8 cellular contexts compared by ENCODE assay signal in the genomic region with DNA sequence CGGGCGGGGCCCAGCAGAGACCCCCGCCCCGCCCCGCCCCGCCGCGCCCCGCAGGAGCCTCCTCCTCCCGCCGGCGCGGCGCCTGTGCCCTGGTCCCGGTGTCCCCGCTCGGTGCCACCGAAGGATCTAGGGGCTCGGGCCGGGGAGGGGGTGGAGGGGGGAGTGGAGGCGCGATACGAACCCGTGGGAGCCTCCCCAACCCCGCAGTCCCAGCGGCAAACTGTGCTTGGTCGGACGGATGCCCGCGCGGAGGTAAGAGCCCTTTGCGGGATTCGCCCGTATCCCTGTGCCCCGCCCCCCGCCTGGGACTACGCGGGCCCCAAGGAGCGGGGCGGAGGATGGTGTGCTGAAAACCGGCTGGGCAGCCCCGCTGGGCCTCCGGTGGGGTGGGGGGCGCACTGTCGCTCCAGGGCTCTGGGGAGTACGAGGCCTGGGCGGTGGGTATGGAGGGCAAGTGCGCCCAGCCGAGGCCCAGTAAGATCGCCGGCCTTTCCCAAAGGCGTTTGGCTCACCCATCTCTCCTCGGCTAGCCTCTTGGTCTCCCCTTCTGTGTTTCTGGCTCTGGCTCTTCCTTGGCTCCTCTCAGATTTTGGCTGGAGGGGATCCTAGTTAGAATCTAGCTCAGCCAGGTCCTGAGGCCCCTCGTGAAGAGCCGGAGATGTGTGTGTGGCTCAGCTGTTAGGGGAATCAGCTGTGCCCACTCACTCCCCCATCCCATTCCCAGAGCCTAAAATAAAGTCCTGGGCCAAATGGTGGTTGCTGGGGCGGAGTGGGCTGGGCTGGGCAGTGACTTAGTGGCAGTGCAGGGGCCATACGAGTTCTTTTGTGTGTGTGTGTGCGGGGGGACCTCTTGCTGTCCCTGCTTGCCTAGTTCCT.
A peak's percentile ranks its signal among the peaks of the same experiment; 100 is the strongest.
DNase-seq lines count a peak whose midpoint lies in the region; TF ChIP-seq lines count a peak whose summit lies in the region.

No MANE protein-coding gene starts in this region.

- no peaks in the 10 kb centered on the region for H3K36me3 ChIP-seq in CD8-positive, alpha-beta memory T cell (ENCODE audit: insufficient read depth, low read length)
- H3K36me3 ChIP-seq in endodermal cell (ENCODE audit: control insufficient read depth, insufficient read depth, low read length): no peaks in the 10 kb centered on the region

- H3K27ac ChIP-seq in CD8-positive, alpha-beta memory T cell (ENCODE audit: low read depth, low read length): no peak overlapping the region
- H3K27ac ChIP-seq in endodermal cell (ENCODE audit: low read depth, low read length): peak overlapping the region; percentile 95

- no peak overlapping the region for H3K9ac ChIP-seq in endodermal cell (ENCODE audit: extremely low read depth, low read length, poor library complexity, severe bottlenecking)

- H3K27ac Mint-ChIP-seq in CD8-positive, alpha-beta memory T cell: peak overlapping the region in 1 of 8 donors; percentile 29
- no peak overlapping the region for H3K27ac Mint-ChIP-seq in endodermal cell

- no peak for DNase-seq in CD8-positive, alpha-beta memory T cell
- DNase-seq in GM20000 (ENCODE audit: low spot score) (peak; percentile 58), NCI-H526 (lab: John Stamatoyannopoulos, UW) (peak; percentile 37 to 81), endodermal cell (peak; percentile 79), GF-D8 (lab: John Stamatoyannopoulos, UW) (no peak), NOMO-1 treated with dmso at 0.1 percent for 144 hours (lab: John Stamatoyannopoulos, UW; ENCODE audit: unreplicated experiment) (no peak), glomerular visceral epithelial cell (ENCODE audit: extremely low spot score) (no peak), SIG-M5 (lab: John Stamatoyannopoulos, UW) (no peak)

- no peak overlapping the region for H3K4me3 ChIP-seq in CD8-positive, alpha-beta memory T cell (ENCODE audit: low read length)
- H3K4me3 ChIP-seq in endodermal cell (ENCODE audit: low read length): no peak overlapping the region

- peak overlapping the region; percentile 54 to 93 (median 80) for H3K4me3 Mint-ChIP-seq in CD8-positive, alpha-beta memory T cell
- peak overlapping the region; percentile 42 for H3K4me3 Mint-ChIP-seq in endodermal cell

- no peaks in the 10 kb centered on the region for H3K4me1 ChIP-seq in CD8-positive, alpha-beta memory T cell (ENCODE audit: insufficient read depth, low read length)
- H3K4me1 ChIP-seq in endodermal cell (ENCODE audit: control insufficient read depth, insufficient read depth, low read length): no peaks in the 10 kb centered on the region

- no peaks in the 10 kb centered on the region for H3K9me3 Mint-ChIP-seq in CD8-positive, alpha-beta memory T cell
- H3K9me3 Mint-ChIP-seq in endodermal cell: no peaks in the 10 kb centered on the region

- CTCF ChIA-PET in CD8-positive, alpha-beta memory T cell (lab: Charles Lee): interaction anchor here (1.1 to 5.9 kb wide), 2 partner anchors 42 to 48 kb away, joined by 3 to 40 read pairs; no protein-coding TSS in a partner anchor

- no peak for TF ChIP-seq CTCF in GM20000 (IDR thresholded peaks at IDR 0.05; ENCODE audit: extremely low read depth, missing control alignments)
- TF ChIP-seq CTCF in endodermal cell (conservative IDR thresholded peaks at IDR 0.05): no peak

- 3% methylated on average over 25 to 55 of the region's 58 CpGs for WGBS in endodermal cell (ENCODE audit: insufficient coverage in 1 of 2, insufficient read length in 1 of 2), 2 experiments

- no peaks in the 10 kb centered on the region for H3K9me3 ChIP-seq in CD8-positive, alpha-beta memory T cell (ENCODE audit: low read length)
- H3K9me3 ChIP-seq in endodermal cell (ENCODE audit: control insufficient read depth, low read length): peaks cover 4% of the 10 kb centered on the region

- H3K36me3 Mint-ChIP-seq in CD8-positive, alpha-beta memory T cell: peaks cover 0 to 3% (median 0%) of the 10 kb centered on the region in 3 donors
- H3K36me3 Mint-ChIP-seq in endodermal cell (ENCODE audit: low read depth): no peaks in the 10 kb centered on the region

- peaks cover 54% of the 10 kb centered on the region for H3K27me3 ChIP-seq in CD8-positive, alpha-beta memory T cell (ENCODE audit: insufficient read depth, low read length, poor library complexity, severe bottlenecking)
- H3K27me3 ChIP-seq in endodermal cell (ENCODE audit: control insufficient read depth, insufficient read depth, low read length, poor library complexity, severe bottlenecking): peaks cover 100% of the 10 kb centered on the region

- POLR2A ChIA-PET in CD8-positive, alpha-beta memory T cell (lab: Charles Lee): no interaction called here

- peaks cover 38 to 67% of the 10 kb centered on the region in 2 donors for H3K27me3 Mint-ChIP-seq in CD8-positive, alpha-beta memory T cell
- peaks cover 98% of the 10 kb centered on the region for H3K27me3 Mint-ChIP-seq in endodermal cell (ENCODE audit: insufficient read depth)

- H3K4me1 Mint-ChIP-seq in CD8-positive, alpha-beta memory T cell: peaks cover 4 to 16% (median 9%) of the 10 kb centered on the region in 3 donors
- H3K4me1 Mint-ChIP-seq in endodermal cell: peaks cover 19% of the 10 kb centered on the region

Comparison
In these comparisons a context has a peak if more than half of its experiments do, and no peak if none do; other contexts are left out.
1. DNase-seq: peak in GM20000 (single experiment), NCI-H526 (2 of 2) and endodermal cell (single experiment); none in CD8-positive, alpha-beta memory T cell (0 of 5), GF-D8 (single experiment), NOMO-1 treated with dmso at 0.1 percent for 144 hours (single experiment), glomerular visceral epithelial cell (single experiment) and SIG-M5 (single experiment).